ENCODE assay signal across 9 cellular contexts in the genomic region with DNA sequence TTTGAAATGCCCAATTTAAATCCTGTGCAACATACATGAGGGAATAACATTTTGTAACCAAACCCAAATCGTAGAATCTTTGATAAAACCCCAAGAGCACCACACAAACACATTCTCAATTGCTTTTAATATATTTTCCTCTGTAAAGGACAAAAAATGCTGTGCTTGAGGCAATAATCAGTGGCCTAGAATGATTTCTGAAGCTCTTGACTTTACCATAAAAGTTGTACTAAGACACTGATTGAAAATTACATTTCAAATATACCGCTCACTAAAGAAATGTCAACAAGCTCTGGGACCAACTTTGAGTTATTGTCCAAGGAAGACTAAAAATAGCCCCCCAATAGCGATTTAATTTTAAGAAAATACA. TPM values are rescaled to one million over a fixed set of nuclear protein-coding genes. Genes with fewer than 3 reads are reported as not detected.
DNase-seq lines count a peak whose midpoint lies in the region; ATAC-seq and TF ChIP-seq lines count a peak whose summit lies in the region.
"Had no signal": no experiment of that assay in that cellular context is flagged by ENCODE, and none has a peak within 500 bp of the region (broad histone marks: within the 10 kb centered on the region; RNA-seq: fewer than 3 reads in every experiment).

No MANE protein-coding gene starts in this region.

- no peaks in the 10 kb centered on the region for H3K27me3 ChIP-seq in PC-9 (ENCODE audit: insufficient read depth, low read depth)

- no peaks in the 10 kb centered on the region for H3K9me2 ChIP-seq in PC-9 (ENCODE audit: insufficient read depth)

- no peak for TF ChIP-seq CTCF in PC-9 (conservative IDR thresholded peaks at IDR 0.05)

- no peak overlapping the region for H2AFZ ChIP-seq in PC-9

- no peaks in the 10 kb centered on the region for H3K9me3 Mint-ChIP-seq in activated T-cell treated with anti-CD3 and anti-CD28 coated beads, Interleukin-2, amount 50 U/mL, for 4 hours
- peaks cover 6% of the 10 kb centered on the region for H3K9me3 Mint-ChIP-seq in stimulated activated memory B cell treated with anti-CD40 and anti-IgM and Interleukin-4, amounts not matched to agents 10 μg/mL and 1 μg/mL and 100 μg/mL, for 72 hours

- intact Hi-C loops in PC-9 (cut with micrococcal nuclease; ENCODE audit: unreplicated experiment) = no loop called here

- no peak for ATAC-seq in activated T-cell treated with anti-CD3 and anti-CD28 coated beads, Interleukin-2, amount 50 U/mL, for 4 hours
- no peak for ATAC-seq in stimulated activated memory B cell treated with anti-CD40 and anti-IgM and Interleukin-4, amounts not matched to agents 10 μg/mL and 1 μg/mL and 100 μg/mL, for 72 hours
- no peak for ATAC-seq in GM18907 (IDR thresholded peaks at IDR 0.05; ENCODE audit: unreplicated experiment)

- no peaks in the 10 kb centered on the region for H4K20me1 ChIP-seq in PC-9 (ENCODE audit: insufficient read depth)

- peak overlapping the region; percentile 88 for H3K4me3 Mint-ChIP-seq in activated T-cell treated with anti-CD3 and anti-CD28 coated beads, Interleukin-2, amount 50 U/mL, for 4 hours
- peak overlapping the region; percentile 89 for H3K4me3 Mint-ChIP-seq in stimulated activated memory B cell treated with anti-CD40 and anti-IgM and Interleukin-4, amounts not matched to agents 10 μg/mL and 1 μg/mL and 100 μg/mL, for 72 hours

- H3K27me3 Mint-ChIP-seq in activated T-cell treated with anti-CD3 and anti-CD28 coated beads, Interleukin-2, amount 50 U/mL, for 4 hours (ENCODE audit: low read depth) = no peaks in the 10 kb centered on the region
- no peaks in the 10 kb centered on the region for H3K27me3 Mint-ChIP-seq in stimulated activated memory B cell treated with anti-CD40 and anti-IgM and Interleukin-4, amounts not matched to agents 10 μg/mL and 1 μg/mL and 100 μg/mL, for 72 hours

- CTCF ChIA-PET in PC-9 (lab: Charles Lee) = no interaction called here

- H3K27ac ChIP-seq in PC-9 = no peak overlapping the region
- H3K27ac ChIP-seq: SJSA1 had no signal

- no peaks in the 10 kb centered on the region for H3F3A ChIP-seq in PC-9 (ENCODE audit: insufficient read depth, low read depth)

- H3K79me2 ChIP-seq in PC-9 (ENCODE audit: low read depth) = no peaks in the 10 kb centered on the region

- DNase-seq in activated T-cell treated with anti-CD3 and anti-CD28 coated beads, Interleukin-2, amount 50 U/mL, for 4 hours = no peak
- DNase-seq in activated T-cell treated with anti-CD3 and anti-CD28 coated beads for 4 hours (no peak), PC-9 (no peak), globus pallidus (ENCODE audit: low spot score) (peak; percentile 10), iPS-NIHi7 (ENCODE audit: extremely low spot score) (no peak), cortex of kidney (lab: John Stamatoyannopoulos, UW) (no peak)

- BruUV-seq in PC-9 (replicated peaks; lab: Mats Ljungman, UMichigan) = no TSS peak

- H3K4me3 ChIP-seq in PC-9 = peak overlapping the region; percentile 63; the same call in 1 of the 2 replicates
- H3K4me3 ChIP-seq: SJSA1 had no signal

- peak overlapping the region; percentile 86 for H3K27ac Mint-ChIP-seq in stimulated activated memory B cell treated with anti-CD40 and anti-IgM and Interleukin-4, amounts not matched to agents 10 μg/mL and 1 μg/mL and 100 μg/mL, for 72 hours

- peaks cover 28% of the 10 kb centered on the region for H3K4me1 Mint-ChIP-seq in activated T-cell treated with anti-CD3 and anti-CD28 coated beads, Interleukin-2, amount 50 U/mL, for 4 hours (ENCODE audit: low read depth)
- H3K4me1 Mint-ChIP-seq in stimulated activated memory B cell treated with anti-CD40 and anti-IgM and Interleukin-4, amounts not matched to agents 10 μg/mL and 1 μg/mL and 100 μg/mL, for 72 hours = peaks cover 30% of the 10 kb centered on the region

- POLR2A ChIA-PET in PC-9 (lab: Charles Lee; ENCODE audit: unreplicated experiment) = no interaction called here

- no peaks in the 10 kb centered on the region for H3K4me1 ChIP-seq in PC-9 (replicated peaks; ENCODE audit: insufficient read depth)

- H3K4me2 ChIP-seq in PC-9 = peak overlapping the region; percentile 88

- no peaks in the 10 kb centered on the region for H3K36me3 ChIP-seq in PC-9 (ENCODE audit: low read depth)
- H3K36me3 ChIP-seq: SJSA1 had no signal

- no peaks in the 10 kb centered on the region for H3K9me3 ChIP-seq in PC-9 (ENCODE audit: insufficient read depth, low read depth)
- H3K9me3 ChIP-seq: SJSA1 had no signal

- no peaks in the 10 kb centered on the region for H3K36me3 Mint-ChIP-seq in activated T-cell treated with anti-CD3 and anti-CD28 coated beads, Interleukin-2, amount 50 U/mL, for 4 hours (ENCODE audit: insufficient read depth)
- H3K36me3 Mint-ChIP-seq in stimulated activated memory B cell treated with anti-CD40 and anti-IgM and Interleukin-4, amounts not matched to agents 10 μg/mL and 1 μg/mL and 100 μg/mL, for 72 hours = peaks cover 8% of the 10 kb centered on the region

RNA-seq across cellular contexts. Expression of a gene that starts 1.5 kb away (rescaled TPM):
- total RNA-seq in activated T-cell treated with anti-CD3 and anti-CD28 coated beads, Interleukin-2, amount 50 U/mL, for 4 hours = 1 to 10 TPM; 3.6 to 4.1 (median 4.0) TPM
- total RNA-seq in PC-9 (2021) = 0.43 and 0.46 TPM in 2 replicates
- total RNA-seq: SJSA1 had no signal

RNA-seq across cellular contexts. Expression of a gene that starts 33.2 kb away (rescaled TPM):
- total RNA-seq in activated T-cell treated with anti-CD3 and anti-CD28 coated beads, Interleukin-2, amount 50 U/mL, for 4 hours = 1 to 10 TPM; 3.8 to 5.2 (median 4.0) TPM
- 8.1 and 8.5 TPM in 2 replicates for total RNA-seq in PC-9 (2021)
